ENCODE assay signal across 16 cellular contexts in the genomic region with DNA sequence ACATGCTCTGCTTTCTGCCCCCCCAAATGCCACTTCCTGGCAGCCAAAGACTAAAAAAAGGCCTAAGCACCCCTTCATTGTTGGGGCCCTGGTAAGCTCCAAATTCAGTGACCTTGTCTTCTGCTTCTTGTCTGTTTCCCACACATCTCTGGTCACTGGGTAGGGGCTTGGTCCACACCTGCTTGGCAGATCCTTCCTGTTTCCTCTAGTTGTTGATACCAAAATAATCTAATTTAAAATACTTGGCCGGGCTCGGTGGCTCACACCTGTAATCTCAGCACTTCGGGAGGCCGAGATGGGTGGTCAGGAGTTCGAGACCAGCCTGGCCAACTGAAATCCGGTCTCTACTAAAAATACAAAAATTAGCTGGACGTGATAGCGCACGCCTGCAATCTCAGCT.
"Had no signal": no experiment of that assay in that cellular context is flagged by ENCODE, and none has a peak within 500 bp of the region (broad histone marks: within the 10 kb centered on the region; RNA-seq: fewer than 3 reads in every experiment).

No MANE protein-coding gene starts in this region.

- H3K27me3 ChIP-seq: neutrophil, sigmoid colon, stomach, thyroid gland, vagina had no signal

- ATAC-seq: left ventricle myocardium superior; lower lobe of right lung; natural killer cell treated with Interleukin-12 subunit alpha and Interleukin-12 subunit beta and Interleukin-15 and Interleukin-18, amount 100 ng/mL, for 72 hours; psoas muscle; right cardiac atrium had no signal

- H3K4me3 ChIP-seq: lower lobe of right lung, psoas muscle, sigmoid colon, stomach, thyroid gland, vagina had no signal

- H3K36me3 ChIP-seq: lower lobe of right lung, neutrophil, sigmoid colon, stomach, thyroid gland, vagina had no signal

- H3K9ac ChIP-seq: parathyroid adenoma had no signal

- H3K27ac ChIP-seq: lower lobe of right lung, neutrophil, parathyroid adenoma, psoas muscle, sigmoid colon, stomach, vagina had no signal

- H3K9me3 ChIP-seq: lower lobe of right lung, neutrophil, psoas muscle, sigmoid colon, thyroid gland, vagina had no signal

- H3K4me3 Mint-ChIP-seq: natural killer cell treated with Interleukin-12 subunit alpha and Interleukin-12 subunit beta and Interleukin-15 and Interleukin-18, amount 100 ng/mL, for 72 hours; neural crest cell had no signal

- H3K4me1 ChIP-seq: parathyroid adenoma, psoas muscle, sigmoid colon, vagina had no signal

- H3K36me3 Mint-ChIP-seq: natural killer cell treated with Interleukin-12 subunit alpha and Interleukin-12 subunit beta and Interleukin-15 and Interleukin-18, amount 100 ng/mL, for 72 hours had no signal

- H3K27ac Mint-ChIP-seq: natural killer cell treated with Interleukin-12 subunit alpha and Interleukin-12 subunit beta and Interleukin-15 and Interleukin-18, amount 100 ng/mL, for 72 hours had no signal

- H3K79me2 ChIP-seq: parathyroid adenoma had no signal

- H2AFZ ChIP-seq: parathyroid adenoma had no signal

- DNase-seq: cortex of kidney; head of caudate nucleus; left ventricle myocardium superior; lower lobe of right lung; psoas muscle; right cardiac atrium; sigmoid colon; stimulated activated naive CD4-positive, alpha-beta T cell treated with Interleukin-2 at 50 U/mL for 16 hours; stomach; trophoblast cell had no signal

- H3K27me3 Mint-ChIP-seq: natural killer cell treated with Interleukin-12 subunit alpha and Interleukin-12 subunit beta and Interleukin-15 and Interleukin-18, amount 100 ng/mL, for 72 hours had no signal
